Comparison of ENCODE assay signal across 25 cellular contexts in the genomic region with DNA sequence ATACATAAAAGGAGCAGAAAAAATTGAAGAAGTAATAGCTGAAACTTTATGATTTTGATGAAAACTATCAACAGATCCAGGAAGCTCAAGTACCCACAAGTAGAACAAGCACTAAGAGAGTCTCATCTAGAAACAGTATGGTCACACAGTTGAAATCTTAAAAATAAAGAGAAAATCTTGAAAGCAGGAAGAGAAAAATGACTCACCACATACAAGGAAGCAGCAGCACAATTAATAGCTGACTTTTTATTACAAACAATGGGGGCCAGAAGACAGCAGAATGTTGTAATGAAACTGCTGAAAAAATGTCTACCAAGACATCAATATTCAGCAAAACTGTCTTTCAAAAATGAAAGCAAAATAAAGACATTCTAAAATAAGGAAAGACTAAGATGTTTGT.
DNase-seq lines count a peak whose midpoint lies in the region; ATAC-seq, FAIRE-seq and TF ChIP-seq lines count a peak whose summit lies in the region.
"Had no signal": no experiment of that assay in that cellular context is flagged by ENCODE, and none has a peak within 500 bp of the region (broad histone marks: within the 10 kb centered on the region; RNA-seq: fewer than 3 reads in every experiment).

No MANE protein-coding gene starts in this region.

- H3K27me3 ChIP-seq in bronchial epithelial cell (ENCODE audit: control insufficient read depth, insufficient read depth, low read length), result no peaks in the 10 kb centered on the region
- H3K27me3 ChIP-seq: BLaER1, gastrocnemius medialis had no signal

- no peak for TF ChIP-seq CTCF in bronchial epithelial cell (IDR thresholded peaks at IDR 0.05; ENCODE audit: insufficient read depth, low read length, severe bottlenecking)

- no peaks in the 10 kb centered on the region for H3K36me3 ChIP-seq in bronchial epithelial cell (ENCODE audit: control insufficient read depth, insufficient read depth, low read length)
- H3K36me3 ChIP-seq: BLaER1, gastrocnemius medialis had no signal

- DNase-seq in DMS53 treated with DMSO at 0.1 percent for 48 hours (lab: John Stamatoyannopoulos, UW; ENCODE audit: unreplicated experiment), result peak; percentile 53
- DNase-seq in bronchial epithelial cell (ENCODE audit: low read depth), result peak; percentile 33
- peak; percentile 20 for DNase-seq in kidney glomerular epithelial cell (lab: John Stamatoyannopoulos, UW)
- DNase-seq in NCI-H146 treated with DMSO at 0.1 percent for 48 hours (lab: John Stamatoyannopoulos, UW; ENCODE audit: unreplicated experiment), result no peak
- DNase-seq in NOMO-1 (lab: John Stamatoyannopoulos, UW; ENCODE audit: unreplicated experiment in 2 of 2), result no peak
- no peak for DNase-seq in SIG-M5 (lab: John Stamatoyannopoulos, UW)
- DNase-seq: activated CD4-positive, alpha-beta T cell treated with anti-CD3 and anti-CD28 coated beads, Interleukin-2, amount 50 U/mL, for 48 hours; activated naive CD4-positive, alpha-beta T cell treated with Interleukin-2 at 50 U/mL for 16 hours; central memory CD4-positive, alpha-beta T cell; cortex of kidney; DMS79 treated with DMSO at 0.1 percent for 48 hours; effector memory CD8-positive, alpha-beta T cell; gastrocnemius medialis; GF-D8; H9; hippocampal formation; left cardiac atrium; NCI-H1436 treated with DMSO at 0.1 percent for 48 hours; NCI-H345; NCI-H69; nephron progenitor cell had no signal

- no peak for FAIRE-seq in bronchial epithelial cell (lab: Jason Lieb, UNC)

- ATAC-seq in HG03432 (IDR thresholded peaks at IDR 0.05; ENCODE audit: unreplicated experiment) (peak; percentile 47), GM19463 (IDR thresholded peaks at IDR 0.05; ENCODE audit: unreplicated experiment) (no peak)
- ATAC-seq: effector memory CD8-positive, alpha-beta T cell; gastrocnemius medialis; left cardiac atrium; stimulated activated memory B cell treated with anti-CD40 and anti-IgM and Interleukin-4, amounts not matched to agents 10 μg/mL and 1 μg/mL and 100 μg/mL, for 72 hours had no signal

- H3K4me3 ChIP-seq in bronchial epithelial cell (ENCODE audit: low read depth, low read length), result no peak overlapping the region
- H3K4me3 ChIP-seq: BLaER1, gastrocnemius medialis had no signal

Comparison
In these comparisons a context has a peak if more than half of its experiments do, and no peak if none do; other contexts are left out.
1. DNase-seq: peak in DMS53 treated with DMSO at 0.1 percent for 48 hours (single experiment), bronchial epithelial cell (single experiment) and kidney glomerular epithelial cell (single experiment); none in NCI-H146 treated with DMSO at 0.1 percent for 48 hours (single experiment), NOMO-1 (0 of 2) and SIG-M5 (single experiment).